Comparison of ENCODE assay signal across 19 cellular contexts in the genomic region with DNA sequence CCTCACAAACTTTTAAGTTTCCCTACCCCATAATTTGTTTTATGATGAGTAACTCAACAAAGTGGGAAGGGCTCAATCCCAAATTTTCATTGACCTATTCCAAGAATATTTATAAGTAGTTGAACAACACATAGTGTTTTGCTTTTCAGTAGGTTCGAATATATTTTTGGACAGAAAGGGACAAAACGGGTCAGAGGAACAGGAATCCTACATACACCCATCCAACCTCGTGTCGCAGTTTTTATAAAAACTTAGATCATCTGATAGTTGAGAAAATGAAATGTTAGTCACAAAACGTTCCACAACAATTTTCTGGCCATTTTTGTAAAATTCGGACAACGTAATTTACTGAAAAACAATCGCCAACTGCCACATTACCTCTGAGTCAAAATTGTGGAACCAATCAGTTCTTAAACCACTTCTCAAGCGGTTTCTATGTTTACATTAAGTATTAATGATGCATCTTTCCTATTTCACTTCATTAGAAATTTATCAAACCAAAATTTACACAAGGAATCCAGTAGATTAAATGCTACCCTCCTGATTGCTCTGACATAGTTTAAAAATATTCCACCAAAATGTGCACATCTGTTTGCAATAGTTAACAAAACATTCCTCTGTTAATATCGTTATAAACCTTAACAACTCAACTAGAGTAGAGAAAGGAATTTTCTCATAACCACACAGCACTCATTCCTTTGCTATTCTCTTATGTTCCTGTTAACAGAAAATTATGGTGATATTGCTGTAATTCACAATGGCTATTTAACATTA. TPM values are rescaled to one million over a fixed set of nuclear protein-coding genes. Genes with fewer than 3 reads are reported as not detected.
DNase-seq lines count a peak whose midpoint lies in the region; ATAC-seq and TF ChIP-seq lines count a peak whose summit lies in the region.
"Had no signal": no experiment of that assay in that cellular context is flagged by ENCODE, and none has a peak within 500 bp of the region (broad histone marks: within the 10 kb centered on the region; RNA-seq: fewer than 3 reads in every experiment).

No MANE protein-coding gene starts in this region.

- peaks cover 0 to 5% (median 4%) of the 10 kb centered on the region in 4 donors for H3K4me1 Mint-ChIP-seq in CD4-positive, alpha-beta memory T cell
- H3K4me1 Mint-ChIP-seq: T-helper 17 cell had no signal

- no peaks in the 10 kb centered on the region for H4K20me1 ChIP-seq in GM23248 (ENCODE audit: insufficient read depth)

- no peak overlapping the region for H3K27ac ChIP-seq in GM23248
- no peak overlapping the region for H3K27ac ChIP-seq in CD4-positive, alpha-beta memory T cell (ENCODE audit: low read depth, low read length)

- TF ChIP-seq CTCF in BJ (IDR thresholded peaks at IDR 0.05; ENCODE audit: insufficient read depth, low read depth, low read length) (no peak), fibroblast of villous mesenchyme (IDR thresholded peaks at IDR 0.05; ENCODE audit: insufficient read depth, low read depth, low read length) (no peak)

- H3K9me3 Mint-ChIP-seq in CD4-positive, alpha-beta memory T cell, result no peaks in the 10 kb centered on the region

- in situ Hi-C loops in GM23248 (cut with MboI), result loop anchor here (25.0 kb wide), 1 partner anchor 348 kb away; a partner anchor contains a TSS

- no peak overlapping the region for H3K4me3 Mint-ChIP-seq in CD4-positive, alpha-beta memory T cell
- H3K4me3 Mint-ChIP-seq: T-helper 17 cell had no signal

- peaks cover 7 to 9% of the 10 kb centered on the region in 2 donors for H3K27me3 Mint-ChIP-seq in CD4-positive, alpha-beta memory T cell

- H3K27ac Mint-ChIP-seq in CD4-positive, alpha-beta memory T cell, result no peak overlapping the region
- H3K27ac Mint-ChIP-seq: T-helper 17 cell had no signal

- peak; percentile 48; the same call in 2 of the 3 replicates for ATAC-seq in SK-N-SH treated with all-trans-retinoic acid at 6 μM for 48 hours
- ATAC-seq in GM18505 (IDR thresholded peaks at IDR 0.05; ENCODE audit: unreplicated experiment), result no peak
- ATAC-seq: Right ventricle myocardium inferior, T-helper 17 cell had no signal

- no peaks in the 10 kb centered on the region for H3K79me2 ChIP-seq in GM23248 (ENCODE audit: insufficient read depth)

- H3K4me3 ChIP-seq in BJ (ENCODE audit: low read depth, low read length), result no peak overlapping the region
- H3K4me3 ChIP-seq in GM23248, result no peak overlapping the region
- H3K4me3 ChIP-seq in fibroblast of villous mesenchyme (ENCODE audit: low read depth, low read length), result no peak overlapping the region
- no peak overlapping the region for H3K4me3 ChIP-seq in CD4-positive, alpha-beta memory T cell (ENCODE audit: low read length in 2 of 2)
- H3K4me3 ChIP-seq: MG63 had no signal

- H3K27me3 ChIP-seq in BJ (ENCODE audit: control insufficient read depth, insufficient read depth, low read length) (peaks cover 5% of the 10 kb centered on the region), GM23248 (replicated peaks; ENCODE audit: insufficient read depth) (peaks cover 65% of the 10 kb centered on the region)
- H3K27me3 ChIP-seq in CD4-positive, alpha-beta memory T cell (ENCODE audit: insufficient read depth, low read length), result peaks cover 3% of the 10 kb centered on the region

- peaks cover 0 to 4% of the 10 kb centered on the region in 2 donors for H3K36me3 Mint-ChIP-seq in CD4-positive, alpha-beta memory T cell

- no peaks in the 10 kb centered on the region for H3K9me2 ChIP-seq in GM23248 (ENCODE audit: insufficient read depth)

- intact Hi-C loops in CD4-positive, alpha-beta memory T cell (cut with micrococcal nuclease), result no loop called here

- POLR2A ChIA-PET in BJ (lab: Charles Lee), result no interaction called here
- POLR2A ChIA-PET in CD4-positive, alpha-beta memory T cell (lab: Charles Lee; ENCODE audit: partially characterized antibody), result no interaction called here

- WGBS in GM23248 (ENCODE audit: low coverage in 1 of 2, low lambda C conversion rate in 2 of 2, missing lambda C conversion rate in 2 of 2), 2 experiments, result 39 to 47% methylated on average over 10 of the region's 10 CpGs

- TF ChIP-seq POLR2A in GM18505 (IDR thresholded peaks at IDR 0.05; ENCODE audit: borderline replicate concordance, extremely low read depth, insufficient read depth, insufficient read length), result no peak

- H3K36me3 ChIP-seq in BJ (ENCODE audit: control insufficient read depth, insufficient read depth, low read length), result no peaks in the 10 kb centered on the region
- no peaks in the 10 kb centered on the region for H3K36me3 ChIP-seq in GM23248 (ENCODE audit: low read depth)
- no peaks in the 10 kb centered on the region for H3K36me3 ChIP-seq in CD4-positive, alpha-beta memory T cell (ENCODE audit: insufficient read depth, low read length)
- H3K36me3 ChIP-seq: MG63 had no signal

- H3K4me1 ChIP-seq in GM23248 (ENCODE audit: insufficient read depth), result peaks cover 11% of the 10 kb centered on the region
- H3K4me1 ChIP-seq in CD4-positive, alpha-beta memory T cell (ENCODE audit: insufficient read depth, low read length), result peaks cover 5% of the 10 kb centered on the region

- no peak overlapping the region for H3K9ac ChIP-seq in GM23248

- H3K9me3 ChIP-seq in GM23248 (ENCODE audit: low read depth), result no peaks in the 10 kb centered on the region
- no peaks in the 10 kb centered on the region for H3K9me3 ChIP-seq in CD4-positive, alpha-beta memory T cell (ENCODE audit: control insufficient read depth in 1 of 2, low read length in 2 of 2)
- H3K9me3 ChIP-seq: MG63 had no signal

- peak overlapping the region; percentile 4 for H3K4me2 ChIP-seq in GM23248 (ENCODE audit: unreplicated experiment)

- CTCF ChIA-PET in BJ (lab: Yijun Ruan, JAX), result interaction anchor here (0.6 to 0.7 kb wide), 2 partner anchors 435 to 806 kb away, joined by 3 read pairs; no protein-coding TSS in a partner anchor
- CTCF ChIA-PET in CD4-positive, alpha-beta memory T cell (lab: Charles Lee; ENCODE audit: partially characterized antibody), result interaction anchor here (0.7 kb wide), 1 partner anchor 11 kb away, joined by 3 read pairs; no protein-coding TSS in a partner anchor

- H2AFZ ChIP-seq in GM23248, result no peak overlapping the region

- peak; percentile 61 for DNase-seq in BJ (ENCODE audit: low read depth)
- DNase-seq in GM23248, result peak; percentile 32
- peak; percentile 16 for DNase-seq in fibroblast of villous mesenchyme (ENCODE audit: low read depth)
- DNase-seq in HK-2 (ENCODE audit: unreplicated experiment), result no peak
- DNase-seq in DMS 273 treated with DMSO at 0.1 percent for 48 hours (lab: John Stamatoyannopoulos, UW), result no peak
- no peak for DNase-seq in CD4-positive, alpha-beta memory T cell
- DNase-seq: ACHN, DMS79, GF-D8, GOT3, MG63, NCI-H1105 treated with DMSO at 0.1 percent for 48 hours, NCI-H187, NCI-H446, NCI-H748 treated with DMSO at 0.1 percent for 48 hours, T-helper 17 cell had no signal

- peaks cover 19% of the 10 kb centered on the region; the same call in 1 of the 2 replicates for H3F3A ChIP-seq in GM23248 (ENCODE audit: insufficient read depth)

TF ChIP-seq in SK-N-SH treated with all-trans-retinoic acid at 6 μM for 48 hours, 23 proteins besides CTCF, POLR2A, EP300 and RAD21 (continues in another document):
- TF ChIP-seq GLIS3 (CRISPR knock-in tag; IDR thresholded peaks at IDR 0.05) (no peak), TCF4 (CRISPR knock-in tag; IDR thresholded peaks at IDR 0.05; ENCODE audit: borderline replicate concordance) (no peak), TOX (CRISPR knock-in tag; IDR thresholded peaks at IDR 0.05; ENCODE audit: borderline replicate concordance) (no peak), ESRRG (CRISPR knock-in tag; IDR thresholded peaks at IDR 0.05) (no peak), ISL1 (CRISPR knock-in tag; IDR thresholded peaks at IDR 0.05) (no peak), RARB (CRISPR knock-in tag; IDR thresholded peaks at IDR 0.05) (no peak), ZNF565 (CRISPR knock-in tag; conservative IDR thresholded peaks at IDR 0.05; ENCODE audit: low read depth) (no peak)
- TF ChIP-seq, protein P1, sequence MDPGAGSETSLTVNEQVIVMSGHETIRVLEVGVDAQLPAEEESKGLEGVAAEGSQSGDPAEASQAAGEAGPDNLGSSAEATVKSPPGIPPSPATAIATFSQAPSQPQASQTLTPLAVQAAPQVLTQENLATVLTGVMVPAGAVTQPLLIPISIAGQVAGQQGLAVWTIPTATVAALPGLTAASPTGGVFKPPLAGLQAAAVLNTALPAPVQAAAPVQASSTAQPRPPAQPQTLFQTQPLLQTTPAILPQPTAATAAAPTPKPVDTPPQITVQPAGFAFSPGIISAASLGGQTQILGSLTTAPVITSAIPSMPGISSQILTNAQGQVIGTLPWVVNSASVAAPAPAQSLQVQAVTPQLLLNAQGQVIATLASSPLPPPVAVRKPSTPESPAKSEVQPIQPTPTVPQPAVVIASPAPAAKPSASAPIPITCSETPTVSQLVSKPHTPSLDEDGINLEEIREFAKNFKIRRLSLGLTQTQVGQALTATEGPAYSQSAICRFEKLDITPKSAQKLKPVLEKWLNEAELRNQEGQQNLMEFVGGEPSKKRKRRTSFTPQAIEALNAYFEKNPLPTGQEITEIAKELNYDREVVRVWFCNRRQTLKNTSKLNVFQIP (CRISPR knock-in tag; IDR thresholded peaks at IDR 0.05; ENCODE audit: borderline replicate concordance, low read depth), result no peak
- TF ChIP-seq, protein P2, sequence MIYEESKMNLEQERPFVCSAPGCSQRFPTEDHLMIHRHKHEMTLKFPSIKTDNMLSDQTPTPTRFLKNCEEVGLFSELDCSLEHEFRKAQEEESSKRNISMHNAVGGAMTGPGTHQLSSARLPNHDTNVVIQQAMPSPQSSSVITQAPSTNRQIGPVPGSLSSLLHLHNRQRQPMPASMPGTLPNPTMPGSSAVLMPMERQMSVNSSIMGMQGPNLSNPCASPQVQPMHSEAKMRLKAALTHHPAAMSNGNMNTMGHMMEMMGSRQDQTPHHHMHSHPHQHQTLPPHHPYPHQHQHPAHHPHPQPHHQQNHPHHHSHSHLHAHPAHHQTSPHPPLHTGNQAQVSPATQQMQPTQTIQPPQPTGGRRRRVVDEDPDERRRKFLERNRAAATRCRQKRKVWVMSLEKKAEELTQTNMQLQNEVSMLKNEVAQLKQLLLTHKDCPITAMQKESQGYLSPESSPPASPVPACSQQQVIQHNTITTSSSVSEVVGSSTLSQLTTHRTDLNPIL (CRISPR knock-in tag; IDR thresholded peaks at IDR 0.05; ENCODE audit: low read depth), result no peak

RNA-seq across cellular contexts. Expression of a gene that starts 6.3 kb away (rescaled TPM):
- 0.02 TPM in 1 of 2 replicates, not detected in the other for polyA plus RNA-seq in BJ (2011; rRNA removed)
- 0.19 TPM in 1 of 2 replicates, not detected in the other for polyA minus RNA-seq in BJ (2011; rRNA and poly(A)+ RNA removed)
- 0.22 TPM in 1 of 2 replicates, not detected in the other for total RNA-seq in GM23248 (2014; rRNA removed; shearing (Covaris generic))
- 0.23 TPM in 2 replicates for polyA plus RNA-seq in GM23248 (2016; fragmentation: Nextera tagmentation; extraction: Ambion mirVana)
- total RNA-seq in fibroblast of villous mesenchyme, result under 0.01 and 0.32 TPM in 2 replicates
- not detected for total RNA-seq in CD4-positive, alpha-beta memory T cell
- polyA plus RNA-seq in CD4-positive, alpha-beta memory T cell, result not detected
- total RNA-seq: Right ventricle myocardium inferior, T-helper 17 cell had no signal

Comparison
In these comparisons a context has a peak if more than half of its experiments do, and no peak if none do; other contexts are left out.
1. DNase-seq: peak in BJ (single experiment), GM23248 (single experiment) and fibroblast of villous mesenchyme (single experiment); none in HK-2 (single experiment), DMS 273 treated with DMSO at 0.1 percent for 48 hours (single experiment) and CD4-positive, alpha-beta memory T cell (0 of 5).